In the genomic region with DNA sequence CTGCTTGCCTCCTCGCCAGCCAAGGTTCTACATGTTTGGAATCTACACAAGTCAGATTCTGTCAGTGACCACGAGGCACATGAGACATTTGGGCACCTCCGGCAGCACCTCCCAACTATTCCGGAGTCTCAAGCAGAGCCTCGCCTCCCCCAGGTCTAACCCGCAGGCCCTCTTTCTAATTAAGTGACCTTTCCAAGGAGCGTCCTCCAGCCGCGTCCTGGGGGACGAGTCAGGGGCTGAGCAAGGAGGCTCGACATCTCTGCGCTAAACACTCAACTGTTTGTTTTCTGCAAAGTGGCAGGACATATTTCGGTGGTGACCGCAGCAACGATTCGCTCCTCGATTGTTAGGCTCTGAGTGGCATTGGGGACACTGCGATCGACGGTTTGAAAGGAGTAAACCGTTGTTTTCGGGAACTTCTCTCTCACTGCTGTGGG, we compare ENCODE assay signal across 8 cellular contexts. TPM values are rescaled to one million over a fixed set of nuclear protein-coding genes. Genes with fewer than 3 reads are reported as not detected.
DNase-seq lines count a peak whose midpoint lies in the region; ATAC-seq lines count a peak whose summit lies in the region.

No MANE protein-coding gene starts in this region.

- peak; percentile 19 for DNase-seq in NCI-H1092 (lab: John Stamatoyannopoulos, UW)
- no peak for DNase-seq in NCI-H1092 treated with DMSO at 0.1 percent for 48 hours (lab: John Stamatoyannopoulos, UW)
- peak; percentile 2 for DNase-seq in SHP77 treated with DMSO at 0.1 percent for 48 hours (lab: John Stamatoyannopoulos, UW)
- no peak for DNase-seq in natural killer cell treated with Interleukin-12 subunit alpha and Interleukin-12 subunit beta and Interleukin-15 and Interleukin-18, amount 100 ng/mL, for 72 hours (ENCODE audit: low spot score)
- DNase-seq in hepatic stellate cell (ENCODE audit: low spot score), result no peak
- no peak for DNase-seq in stimulated activated CD4-positive, alpha-beta T cell treated with anti-CD3 and anti-CD28 coated beads, Interleukin-2, amount 100 ng/mL, for 24 hours

- H3K4me3 Mint-ChIP-seq in natural killer cell treated with Interleukin-12 subunit alpha and Interleukin-12 subunit beta and Interleukin-15 and Interleukin-18, amount 100 ng/mL, for 72 hours, result peak overlapping the region; percentile 63

- no peak for ATAC-seq in natural killer cell treated with Interleukin-12 subunit alpha and Interleukin-12 subunit beta and Interleukin-15 and Interleukin-18, amount 100 ng/mL, for 72 hours
- ATAC-seq in GM19452 (IDR thresholded peaks at IDR 0.05; ENCODE audit: unreplicated experiment), result no peak

- peaks cover 0 to 4% of the 10 kb centered on the region in 2 donors for H3K4me1 ChIP-seq in esophagus (ENCODE audit: control insufficient read depth in 2 of 2, insufficient read depth in 2 of 2, low read length in 1 of 2)

- H3K27ac ChIP-seq in esophagus (ENCODE audit: low read depth in 2 of 2, low read length in 1 of 2), result peak overlapping the region in 1 of 2 donors; percentile 1

- H3K4me3 ChIP-seq in esophagus (ENCODE audit: low read depth in 1 of 2, low read length in 2 of 2), result peak overlapping the region; percentile 72 to 78

- no peaks in the 10 kb centered on the region for H3K9me3 Mint-ChIP-seq in natural killer cell treated with Interleukin-12 subunit alpha and Interleukin-12 subunit beta and Interleukin-15 and Interleukin-18, amount 100 ng/mL, for 72 hours

- no peaks in the 10 kb centered on the region for H3K36me3 Mint-ChIP-seq in natural killer cell treated with Interleukin-12 subunit alpha and Interleukin-12 subunit beta and Interleukin-15 and Interleukin-18, amount 100 ng/mL, for 72 hours

- no peak overlapping the region for H3K27ac Mint-ChIP-seq in natural killer cell treated with Interleukin-12 subunit alpha and Interleukin-12 subunit beta and Interleukin-15 and Interleukin-18, amount 100 ng/mL, for 72 hours

- 2% methylated on average over 22 of the region's 22 CpGs for WGBS in esophagus, 2 donors

- H3K27me3 Mint-ChIP-seq in natural killer cell treated with Interleukin-12 subunit alpha and Interleukin-12 subunit beta and Interleukin-15 and Interleukin-18, amount 100 ng/mL, for 72 hours, result peaks cover 26 to 57% of the 10 kb centered on the region in 2 donors

- no peaks in the 10 kb centered on the region for H3K27me3 ChIP-seq in esophagus (ENCODE audit: control insufficient read depth in 1 of 2, insufficient read depth in 2 of 2, low read length in 2 of 2)

- peaks cover 12 to 13% of the 10 kb centered on the region in 2 donors for H3K4me1 Mint-ChIP-seq in natural killer cell treated with Interleukin-12 subunit alpha and Interleukin-12 subunit beta and Interleukin-15 and Interleukin-18, amount 100 ng/mL, for 72 hours (ENCODE audit: low read depth in 2 of 2)

- no peaks in the 10 kb centered on the region for H3K9me3 ChIP-seq in esophagus (ENCODE audit: control insufficient read depth in 2 of 2, insufficient read depth in 1 of 2, low read depth in 1 of 2, low read length in 1 of 2)

- no peaks in the 10 kb centered on the region for H3K36me3 ChIP-seq in esophagus (ENCODE audit: control insufficient read depth in 2 of 2, insufficient read depth in 2 of 2, low read length in 1 of 2)

RNA-seq across cellular contexts. Expression of gene ARMH4, which starts 0.7 kb away (rescaled TPM):
- polyA plus RNA-seq in esophagus, result under 1 TPM; 0.22 to 0.54 TPM
- total RNA-seq in natural killer cell treated with Interleukin-12 subunit alpha and Interleukin-12 subunit beta and Interleukin-15 and Interleukin-18, amount 100 ng/mL, for 72 hours, result not detected

RNA-seq across cellular contexts. Expression of gene ACTR10, which starts 48.7 kb away (rescaled TPM):
- polyA plus RNA-seq in esophagus, result 10 to 100 TPM; 42.8 to 57.4 TPM
- total RNA-seq in natural killer cell treated with Interleukin-12 subunit alpha and Interleukin-12 subunit beta and Interleukin-15 and Interleukin-18, amount 100 ng/mL, for 72 hours, result 10 to 100 TPM; 29.6 to 41.7 TPM

Comparison
In these comparisons a context has a peak if more than half of its experiments do, and no peak if none do; other contexts are left out.
1. DNase-seq: peak in NCI-H1092 (single experiment) and SHP77 treated with DMSO at 0.1 percent for 48 hours (single experiment); none in NCI-H1092 treated with DMSO at 0.1 percent for 48 hours (single experiment), natural killer cell treated with Interleukin-12 subunit alpha and Interleukin-12 subunit beta and Interleukin-15 and Interleukin-18, amount 100 ng/mL, for 72 hours (single experiment), hepatic stellate cell (single experiment) and stimulated activated CD4-positive, alpha-beta T cell treated with anti-CD3 and anti-CD28 coated beads, Interleukin-2, amount 100 ng/mL, for 24 hours (0 of 2).